In the genomic region with DNA sequence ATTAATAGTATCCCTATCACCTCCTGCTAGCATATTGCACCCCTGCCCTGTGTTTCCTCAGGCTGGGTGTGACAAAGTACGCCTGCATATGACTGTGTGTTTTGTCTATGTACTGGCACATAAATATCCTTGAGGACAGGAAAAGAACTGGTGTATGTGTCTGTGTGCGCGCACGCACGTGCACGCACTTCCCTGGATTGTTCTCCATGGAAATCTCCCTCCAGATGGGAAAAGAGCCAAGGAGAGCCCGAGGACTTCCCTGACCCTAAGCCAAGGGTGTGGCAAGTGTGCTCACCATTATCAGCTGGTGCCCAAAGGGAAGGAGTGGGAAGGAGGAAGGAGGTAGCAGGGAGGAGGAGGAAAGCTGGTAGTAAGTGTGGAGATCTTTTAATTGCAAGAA, we compare ENCODE assay signal across 17 cellular contexts.
DNase-seq lines count a peak whose midpoint lies in the region; ATAC-seq, FAIRE-seq and TF ChIP-seq lines count a peak whose summit lies in the region.
"Had no signal": no experiment of that assay in that cellular context is flagged by ENCODE, and none has a peak within 500 bp of the region (broad histone marks: within the 10 kb centered on the region; RNA-seq: fewer than 3 reads in every experiment).

No MANE protein-coding gene starts in this region.

- H3K9me3 Mint-ChIP-seq in CD4-positive, alpha-beta memory T cell: peaks cover 0 to 2% (median 0%) of the 10 kb centered on the region in 8 donors
- H3K9me3 Mint-ChIP-seq: activated T-helper 1 cell treated with anti-CD3 and anti-CD28 coated beads, Interleukin-12 subunit alpha, Interleukin-12 subunit beta, Interleukin-2, Interleukin-4 antibody, amounts not matched to agents 30 ng/mL and 10 ng/mL and 1 ng/mL, durations not matched to agents 14 hours and 24 hours and 36 hours; GM23338 had no signal

- TF ChIP-seq CTCF in body of pancreas (IDR thresholded peaks at IDR 0.05) (no peak), hepatocyte (IDR thresholded peaks at IDR 0.05; ENCODE audit: poor library complexity) (no peak), pancreas (IDR thresholded peaks at IDR 0.05) (no peak), suprapubic skin (IDR thresholded peaks at IDR 0.05) (no peak)

- H4K20me1 ChIP-seq in hepatocyte (ENCODE audit: insufficient read depth, poor library complexity, severe bottlenecking): no peaks in the 10 kb centered on the region

- TF ChIP-seq EP300 in suprapubic skin (IDR thresholded peaks at IDR 0.05): no peak

- H3K4me2 ChIP-seq in hepatocyte: peak overlapping the region; percentile 46
- H3K4me2 ChIP-seq: GM23338 had no signal

- H3K79me2 ChIP-seq in hepatocyte: no peaks in the 10 kb centered on the region

- no peaks in the 10 kb centered on the region for H3K27me3 ChIP-seq in CD4-positive, alpha-beta memory T cell (ENCODE audit: insufficient read depth, low read length)
- H3K27me3 ChIP-seq in body of pancreas: no peaks in the 10 kb centered on the region
- no peaks in the 10 kb centered on the region for H3K27me3 ChIP-seq in hepatocyte
- no peaks in the 10 kb centered on the region for H3K27me3 ChIP-seq in pancreas
- no peaks in the 10 kb centered on the region for H3K27me3 ChIP-seq in suprapubic skin
- H3K27me3 ChIP-seq: brain microvascular endothelial cell had no signal

- H3K27ac Mint-ChIP-seq in CD4-positive, alpha-beta memory T cell: peak overlapping the region in 5 of 7 donors; percentile 9 to 79 (median 68)
- H3K27ac Mint-ChIP-seq: activated T-helper 1 cell treated with anti-CD3 and anti-CD28 coated beads, Interleukin-12 subunit alpha, Interleukin-12 subunit beta, Interleukin-2, Interleukin-4 antibody, amounts not matched to agents 30 ng/mL and 10 ng/mL and 1 ng/mL, durations not matched to agents 14 hours and 24 hours and 36 hours; GM23338 had no signal

- no peaks in the 10 kb centered on the region for H3K27me3 Mint-ChIP-seq in CD4-positive, alpha-beta memory T cell

- no peaks in the 10 kb centered on the region for H3K9me3 ChIP-seq in CD4-positive, alpha-beta memory T cell (ENCODE audit: control insufficient read depth in 1 of 2, low read length in 2 of 2)
- H3K9me3 ChIP-seq in body of pancreas: no peaks in the 10 kb centered on the region
- H3K9me3 ChIP-seq in hepatocyte (ENCODE audit: low read depth): no peaks in the 10 kb centered on the region
- H3K9me3 ChIP-seq in pancreas: no peaks in the 10 kb centered on the region
- H3K9me3 ChIP-seq in suprapubic skin: no peaks in the 10 kb centered on the region
- H3K9me3 ChIP-seq: thoracic aorta had no signal

- H2AFZ ChIP-seq in hepatocyte: no peak overlapping the region
- H2AFZ ChIP-seq: GM23338 had no signal

- intact Hi-C loops in CD4-positive, alpha-beta memory T cell (cut with micrococcal nuclease): no loop called here
- intact Hi-C loops in body of pancreas (cut with DNase I): no loop called here
- intact Hi-C loops in pancreas (cut with DNase I): no loop called here

- 71 to 75% methylated on average over 7 of the region's 7 CpGs for WGBS in body of pancreas, 2 donors
- WGBS in hepatocyte (ENCODE audit: low lambda C conversion rate, missing lambda C conversion rate): 75% methylated on average over 7 of the region's 7 CpGs
- WGBS in pancreas, 2 donors: 67 to 74% methylated on average over 7 of the region's 7 CpGs
- 50% methylated on average over 7 of the region's 7 CpGs for WGBS in suprapubic skin

- H3K4me1 ChIP-seq in CD4-positive, alpha-beta memory T cell (ENCODE audit: insufficient read depth, low read length): peaks cover 50% of the 10 kb centered on the region
- H3K4me1 ChIP-seq in body of pancreas: peaks cover 7% of the 10 kb centered on the region
- peaks cover 12% of the 10 kb centered on the region for H3K4me1 ChIP-seq in hepatocyte (ENCODE audit: insufficient read depth)
- H3K4me1 ChIP-seq in pancreas: peaks cover 0 to 1% (median 0%) of the 10 kb centered on the region in 3 donors
- peaks cover 44% of the 10 kb centered on the region for H3K4me1 ChIP-seq in suprapubic skin

- no peak overlapping the region for H3K27ac ChIP-seq in CD4-positive, alpha-beta memory T cell (ENCODE audit: low read depth, low read length)
- no peak overlapping the region for H3K27ac ChIP-seq in body of pancreas
- H3K27ac ChIP-seq in hepatocyte: peak overlapping the region; percentile 66
- no peak overlapping the region for H3K27ac ChIP-seq in pancreas
- H3K27ac ChIP-seq in suprapubic skin: no peak overlapping the region
- H3K27ac ChIP-seq: brain microvascular endothelial cell, thoracic aorta had no signal

- TF ChIP-seq POLR2A in body of pancreas (IDR thresholded peaks at IDR 0.05) (no peak), suprapubic skin (IDR thresholded peaks at IDR 0.05) (no peak)

- ATAC-seq in body of pancreas (peak; percentile 40), pancreas (peak in 3 of 4 donors; percentile 16 to 35 (median 20)), GM18909 (IDR thresholded peaks at IDR 0.05; ENCODE audit: poor library complexity, unreplicated experiment) (no peak)
- ATAC-seq: GM23338 had no signal

- H3K9me2 ChIP-seq in hepatocyte (replicated peaks; ENCODE audit: insufficient read depth): no peaks in the 10 kb centered on the region

- no peaks in the 10 kb centered on the region for H3K36me3 ChIP-seq in CD4-positive, alpha-beta memory T cell (ENCODE audit: insufficient read depth, low read length)
- no peaks in the 10 kb centered on the region for H3K36me3 ChIP-seq in body of pancreas (replicated peaks in 1 of 2; ENCODE audit: insufficient read depth in 1 of 2, low read depth in 2 of 2)
- no peaks in the 10 kb centered on the region for H3K36me3 ChIP-seq in hepatocyte (replicated peaks; ENCODE audit: insufficient read depth, low read depth)
- H3K36me3 ChIP-seq in pancreas: no peaks in the 10 kb centered on the region
- no peaks in the 10 kb centered on the region for H3K36me3 ChIP-seq in suprapubic skin
- H3K36me3 ChIP-seq: brain microvascular endothelial cell, thoracic aorta had no signal

- no peak for FAIRE-seq in pancreas (lab: Jason Lieb, UNC)

- CTCF ChIA-PET in CD4-positive, alpha-beta memory T cell (lab: Charles Lee; ENCODE audit: partially characterized antibody): interaction anchor here (0.7 to 3.2 kb wide), 7 partner anchors 9 to 126 kb away, joined by 3 to 10 read pairs (median 8); no protein-coding TSS in a partner anchor

- H3K4me1 Mint-ChIP-seq in CD4-positive, alpha-beta memory T cell: peaks cover 51 to 80% (median 66%) of the 10 kb centered on the region in 4 donors

- DNase-seq in CD4-positive, alpha-beta memory T cell: no peak
- DNase-seq in body of pancreas (peak in 1 of 4 donors; percentile 16), hepatocyte (ENCODE audit: low spot score) (no peak), pancreas (no peak), suprapubic skin (ENCODE audit: low spot score in 2 of 2) (no peak), amygdala (lab: John Stamatoyannopoulos, UW) (no peak), kidney glomerular epithelial cell (lab: John Stamatoyannopoulos, UW) (no peak)
- DNase-seq: activated CD4-positive, alpha-beta T cell treated with anti-CD3 and anti-CD28 coated beads for 48 hours; brain microvascular endothelial cell; DMS153; effector CD8-positive, alpha-beta T cell; foreskin fibroblast; NCI-H1436 had no signal

- no peak overlapping the region for H3K4me3 Mint-ChIP-seq in CD4-positive, alpha-beta memory T cell
- H3K4me3 Mint-ChIP-seq: activated T-helper 1 cell treated with anti-CD3 and anti-CD28 coated beads, Interleukin-12 subunit alpha, Interleukin-12 subunit beta, Interleukin-2, Interleukin-4 antibody, amounts not matched to agents 30 ng/mL and 10 ng/mL and 1 ng/mL, durations not matched to agents 14 hours and 24 hours and 36 hours; GM23338 had no signal

- peaks cover 29 to 41% of the 10 kb centered on the region in 2 donors for H3K36me3 Mint-ChIP-seq in CD4-positive, alpha-beta memory T cell

- H3K4me3 ChIP-seq in CD4-positive, alpha-beta memory T cell (ENCODE audit: low read length in 2 of 2): no peak overlapping the region
- H3K4me3 ChIP-seq in body of pancreas (no peak overlapping the region), hepatocyte (no peak overlapping the region), pancreas (no peak overlapping the region), suprapubic skin (no peak overlapping the region)
- H3K4me3 ChIP-seq: GM23338, thoracic aorta had no signal

- POLR2A ChIA-PET in CD4-positive, alpha-beta memory T cell (lab: Charles Lee; ENCODE audit: partially characterized antibody): interaction anchor here (1.3 to 3.9 kb wide), 7 partner anchors 8 to 58 kb away, joined by 5 to 19 read pairs (median 6); no protein-coding TSS in a partner anchor
